In genomic region chr9:127550277-127550676, GRCh38 we compare ENCODE assay signal across 1 cellular context.
TF ChIP-seq lines count a peak whose summit lies in the region.

No MANE protein-coding gene starts in this region.

TF ChIP-seq in IMR-90, 13 proteins besides CTCF, POLR2A, EP300 and RAD21 (continued from another document):
- TF ChIP-seq MXI1 (IDR thresholded peaks at IDR 0.05; ENCODE audit: borderline replicate concordance, low read depth, low read length): no peak
- TF ChIP-seq CHD1 (IDR thresholded peaks at IDR 0.05; ENCODE audit: low read depth, low read length): no peak
- TF ChIP-seq RFX5 (IDR thresholded peaks at IDR 0.05; ENCODE audit: low read depth, low read length): no peak
- no peak for TF ChIP-seq SMC3 (IDR thresholded peaks at IDR 0.05; ENCODE audit: low read depth, low read length)
- no peak for TF ChIP-seq USF2 (IDR thresholded peaks at IDR 0.05; ENCODE audit: low read depth, low read length)
- TF ChIP-seq BHLHE40 (IDR thresholded peaks at IDR 0.05; ENCODE audit: low read depth, low read length): no peak
- no peak for TF ChIP-seq FOS (IDR thresholded peaks at IDR 0.05; ENCODE audit: low read depth, low read length)
- TF ChIP-seq NFE2L2 (IDR thresholded peaks at IDR 0.05; ENCODE audit: low read depth, low read length): no peak
- no peak for TF ChIP-seq ELK1 (IDR thresholded peaks at IDR 0.05; ENCODE audit: borderline replicate concordance, low read depth, low read length)
- no peak for TF ChIP-seq MAFK (IDR thresholded peaks at IDR 0.05; ENCODE audit: low read depth, low read length)
